In the genomic region with DNA sequence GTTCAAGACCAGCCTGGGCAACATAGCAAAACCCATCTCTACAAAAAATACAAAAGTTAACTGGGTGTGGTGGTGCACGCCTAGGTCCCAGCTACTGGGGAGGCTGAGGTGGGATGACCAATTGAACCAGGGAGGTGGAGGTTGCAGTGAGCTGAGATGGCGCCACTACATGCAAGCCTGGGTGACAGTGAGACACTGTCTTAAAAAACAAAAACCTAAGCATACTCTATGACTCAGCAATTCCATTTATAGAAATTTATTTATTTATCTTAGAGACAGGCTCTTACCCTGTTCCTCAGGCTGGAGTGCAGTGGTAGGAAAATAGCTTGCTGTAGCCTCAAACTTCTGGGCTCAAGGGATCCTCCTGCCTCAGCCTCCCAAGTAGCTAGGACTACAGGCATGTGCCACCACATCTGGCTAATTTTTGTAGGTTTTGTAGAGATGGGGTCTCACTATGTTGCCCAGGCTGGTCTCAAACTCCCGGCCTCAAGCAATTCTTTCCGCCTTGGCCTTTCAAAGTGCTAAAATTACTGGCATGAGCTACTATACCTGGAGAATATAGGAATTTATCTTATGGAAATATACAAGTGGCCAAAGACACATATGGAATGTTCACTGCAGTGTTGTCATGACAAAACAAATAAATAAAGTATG, we compare ENCODE assay signal across 18 cellular contexts. TPM values are rescaled to one million over a fixed set of nuclear protein-coding genes. Genes with fewer than 3 reads are reported as not detected.
DNase-seq lines count a peak whose midpoint lies in the region; ATAC-seq and TF ChIP-seq lines count a peak whose summit lies in the region.
"Had no signal": no experiment of that assay in that cellular context is flagged by ENCODE, and none has a peak within 500 bp of the region (broad histone marks: within the 10 kb centered on the region; RNA-seq: fewer than 3 reads in every experiment).

No MANE protein-coding gene starts in this region.

- H3K9me3 Mint-ChIP-seq in neural progenitor cell: no peaks in the 10 kb centered on the region

- peaks cover 4% of the 10 kb centered on the region for H3K36me3 Mint-ChIP-seq in neural progenitor cell

- POLR2A ChIA-PET in AG04450 (lab: Yijun Ruan, JAX): interaction anchor here (1.1 to 1.8 kb wide), 2 partner anchors 43 to 58 kb away, joined by 4 to 5 read pairs; a partner anchor contains a TSS

- no peak for TF ChIP-seq CTCF in AG04450 (IDR thresholded peaks at IDR 0.05; ENCODE audit: low read depth, low read length)
- TF ChIP-seq CTCF in cardiac fibroblast (IDR thresholded peaks at IDR 0.05; ENCODE audit: low read depth, low read length): no peak
- TF ChIP-seq CTCF in neural progenitor cell (IDR thresholded peaks at IDR 0.05): no peak

- H3K36me3 ChIP-seq in neural progenitor cell: peaks cover 5% of the 10 kb centered on the region

- H3F3A ChIP-seq in neural progenitor cell (ENCODE audit: low read depth): no peaks in the 10 kb centered on the region

- no peaks in the 10 kb centered on the region for H3K79me2 ChIP-seq in neural progenitor cell (ENCODE audit: low read depth)
- H3K79me2 ChIP-seq: parathyroid adenoma had no signal

- CTCF ChIA-PET in AG04450 (lab: Charles Lee): interaction anchor here (1.0 to 2.1 kb wide), 2 partner anchors 47 to 54 kb away, joined by 3 to 6 read pairs; no protein-coding TSS in a partner anchor

- no peak overlapping the region for H2AFZ ChIP-seq in neural progenitor cell (replicated peaks)
- H2AFZ ChIP-seq: PC-9 had no signal

- peaks cover 6% of the 10 kb centered on the region for H3K27me3 Mint-ChIP-seq in neural progenitor cell (ENCODE audit: insufficient read depth, low read depth)

- H3K27ac Mint-ChIP-seq in neural progenitor cell: no peak overlapping the region
- H3K27ac Mint-ChIP-seq: activated T-helper 17 cell treated with anti-CD3 and anti-CD28 coated beads, Interleukin-2, amount 50 U/mL, for 72 hours had no signal

- H3K4me2 ChIP-seq in neural progenitor cell: no peak overlapping the region
- H3K4me2 ChIP-seq: PC-9 had no signal

- H4K20me1 ChIP-seq in neural progenitor cell (ENCODE audit: low read depth): no peaks in the 10 kb centered on the region

- H3K27me3 ChIP-seq in AG04450 (ENCODE audit: control insufficient read depth, insufficient read depth, low read length) (peaks cover 1% of the 10 kb centered on the region), neural progenitor cell (peaks cover 7% of the 10 kb centered on the region)

- no peak for ATAC-seq in GM21576 (IDR thresholded peaks at IDR 0.05; ENCODE audit: unreplicated experiment)
- no peak for ATAC-seq in HG03045 (IDR thresholded peaks at IDR 0.05; ENCODE audit: unreplicated experiment)
- ATAC-seq in GM18909 (IDR thresholded peaks at IDR 0.05; ENCODE audit: poor library complexity, unreplicated experiment): no peak
- ATAC-seq: activated T-helper 17 cell treated with anti-CD3 and anti-CD28 coated beads, Interleukin-2, amount 50 U/mL, for 72 hours; left colon; stimulated activated naive CD8-positive, alpha-beta T cell treated with anti-CD3 and anti-CD28 coated beads, Interleukin-15, Interleukin-2, amounts not matched to agents 100 U/mL and 50 U/mL, for 24 hours had no signal

- peaks cover 10% of the 10 kb centered on the region for H3K4me1 Mint-ChIP-seq in neural progenitor cell
- H3K4me1 Mint-ChIP-seq: activated T-helper 17 cell treated with anti-CD3 and anti-CD28 coated beads, Interleukin-2, amount 50 U/mL, for 72 hours had no signal

- H3K27ac ChIP-seq in AG04450 (ENCODE audit: low read depth, low read length) (peak overlapping the region; percentile 80), neural progenitor cell (no peak overlapping the region)
- H3K27ac ChIP-seq: PC-9 had no signal

- no peaks in the 10 kb centered on the region for H3K4me1 ChIP-seq in neural progenitor cell

- H3K4me3 ChIP-seq in AG04450 (ENCODE audit: low read depth, low read length) (no peak overlapping the region), cardiac fibroblast (replicated peaks in 1 of 2; ENCODE audit: low read depth in 2 of 2, low read length in 2 of 2) (no peak overlapping the region), neural progenitor cell (no peak overlapping the region)
- H3K4me3 ChIP-seq: coronary artery, PC-9 had no signal

- DNase-seq in AG04450 (ENCODE audit: low read depth, low spot score): no peak
- peak; percentile 23 for DNase-seq in HT1080 (ENCODE audit: low read depth)
- DNase-seq in cardiac fibroblast (ENCODE audit: low read depth in 2 of 2): peak; percentile 37 to 59
- DNase-seq in myocyte (ENCODE audit: low read depth): peak; percentile 65
- no peak for DNase-seq in neural progenitor cell (ENCODE audit: low spot score)
- DNase-seq: DMS 273 treated with DMSO at 0.1 percent for 48 hours; hippocampal formation; left colon; NCI-H2107; PC-9; stimulated activated CD4-positive, alpha-beta T cell treated with anti-CD3 and anti-CD28 coated beads, Interleukin-12 subunit alpha, Interleukin-12 subunit beta, amount 100 ng/mL, for 4 hours; stimulated activated naive CD8-positive, alpha-beta T cell treated with anti-CD3 and anti-CD28 coated beads, Interleukin-15, Interleukin-2, amounts not matched to agents 100 U/mL and 50 U/mL, for 24 hours had no signal

- H3K4me3 Mint-ChIP-seq in neural progenitor cell: no peak overlapping the region
- H3K4me3 Mint-ChIP-seq: activated T-helper 17 cell treated with anti-CD3 and anti-CD28 coated beads, Interleukin-2, amount 50 U/mL, for 72 hours had no signal

- no peak overlapping the region for H3K9ac ChIP-seq in neural progenitor cell
- H3K9ac ChIP-seq: parathyroid adenoma had no signal

- H3K9me3 ChIP-seq in AG04450 (ENCODE audit: control insufficient read depth, insufficient read depth, low read length) (no peaks in the 10 kb centered on the region), neural progenitor cell (ENCODE audit: low read depth) (no peaks in the 10 kb centered on the region)

RNA-seq across cellular contexts. Expression of a gene that starts 43.3 kb away (rescaled TPM):
- 5.6 and 7.3 TPM in 2 replicates for polyA plus RNA-seq in AG04450 (2011; rRNA removed)
- polyA minus RNA-seq in AG04450 (2011; rRNA and poly(A)+ RNA removed): 15.9 and 16.0 TPM in 2 replicates
- total RNA-seq in HT1080 (2014; rRNA removed; shearing (Covaris generic)): 19.6 and 22.2 TPM in 2 replicates
- polyA plus RNA-seq in HT1080 (2015; cell fraction: cytosol; rRNA removed): 13.4 and 14.7 TPM in 2 replicates
- 35.8 and 41.4 TPM in 2 replicates for polyA plus RNA-seq in HT1080 (2015; cell fraction: nucleus; rRNA removed)
- 95.7 and 112 TPM in 2 replicates for total RNA-seq in myocyte
- 48.1 TPM for polyA plus RNA-seq in myocyte (2012)
- total RNA-seq in neural progenitor cell (ENCODE audit: low replicate concordance): 5.6 and 19.0 TPM in 2 replicates

RNA-seq across cellular contexts. Expression of a gene that starts 43.5 kb away (rescaled TPM):
- 711 and 906 TPM in 2 replicates for polyA plus RNA-seq in AG04450 (2011; rRNA removed)
- 268 and 289 TPM in 2 replicates for polyA minus RNA-seq in AG04450 (2011; rRNA and poly(A)+ RNA removed)
- total RNA-seq in HT1080 (2014; rRNA removed; shearing (Covaris generic)): 419 and 532 TPM in 2 replicates
- 719 and 760 TPM in 2 replicates for polyA plus RNA-seq in HT1080 (2015; cell fraction: cytosol; rRNA removed)
- 901 and 904 TPM in 2 replicates for polyA plus RNA-seq in HT1080 (2015; cell fraction: nucleus; rRNA removed)
- total RNA-seq in myocyte (315 and 361 TPM in 2 replicates), neural progenitor cell (ENCODE audit: low replicate concordance) (256 and 318 TPM in 2 replicates)
- polyA plus RNA-seq in myocyte (2012): 322 TPM

RNA-seq across cellular contexts. Expression of a gene that starts 58.0 kb away (rescaled TPM):
- 3.7 and 3.8 TPM in 2 replicates for polyA plus RNA-seq in AG04450 (2011; rRNA removed)
- 2.4 and 3.0 TPM in 2 replicates for polyA minus RNA-seq in AG04450 (2011; rRNA and poly(A)+ RNA removed)
- 2.4 and 3.3 TPM in 2 replicates for total RNA-seq in HT1080 (2014; rRNA removed; shearing (Covaris generic))
- 3.4 and 3.8 TPM in 2 replicates for polyA plus RNA-seq in HT1080 (2015; cell fraction: cytosol; rRNA removed)
- polyA plus RNA-seq in HT1080 (2015; cell fraction: nucleus; rRNA removed): 3.3 and 6.4 TPM in 2 replicates
- total RNA-seq in myocyte (4.3 and 4.9 TPM in 2 replicates), neural progenitor cell (ENCODE audit: low replicate concordance) (3.8 and 5.3 TPM in 2 replicates)
- 4.6 TPM for polyA plus RNA-seq in myocyte (2012)

Comparison
In these comparisons a context has a peak if more than half of its experiments do, and no peak if none do; other contexts are left out.
1. DNase-seq: peak in HT1080 (single experiment), cardiac fibroblast (2 of 2) and myocyte (single experiment); none in AG04450 (single experiment) and neural progenitor cell (single experiment).